8 cellular contexts compared by ENCODE assay signal in the genomic region with DNA sequence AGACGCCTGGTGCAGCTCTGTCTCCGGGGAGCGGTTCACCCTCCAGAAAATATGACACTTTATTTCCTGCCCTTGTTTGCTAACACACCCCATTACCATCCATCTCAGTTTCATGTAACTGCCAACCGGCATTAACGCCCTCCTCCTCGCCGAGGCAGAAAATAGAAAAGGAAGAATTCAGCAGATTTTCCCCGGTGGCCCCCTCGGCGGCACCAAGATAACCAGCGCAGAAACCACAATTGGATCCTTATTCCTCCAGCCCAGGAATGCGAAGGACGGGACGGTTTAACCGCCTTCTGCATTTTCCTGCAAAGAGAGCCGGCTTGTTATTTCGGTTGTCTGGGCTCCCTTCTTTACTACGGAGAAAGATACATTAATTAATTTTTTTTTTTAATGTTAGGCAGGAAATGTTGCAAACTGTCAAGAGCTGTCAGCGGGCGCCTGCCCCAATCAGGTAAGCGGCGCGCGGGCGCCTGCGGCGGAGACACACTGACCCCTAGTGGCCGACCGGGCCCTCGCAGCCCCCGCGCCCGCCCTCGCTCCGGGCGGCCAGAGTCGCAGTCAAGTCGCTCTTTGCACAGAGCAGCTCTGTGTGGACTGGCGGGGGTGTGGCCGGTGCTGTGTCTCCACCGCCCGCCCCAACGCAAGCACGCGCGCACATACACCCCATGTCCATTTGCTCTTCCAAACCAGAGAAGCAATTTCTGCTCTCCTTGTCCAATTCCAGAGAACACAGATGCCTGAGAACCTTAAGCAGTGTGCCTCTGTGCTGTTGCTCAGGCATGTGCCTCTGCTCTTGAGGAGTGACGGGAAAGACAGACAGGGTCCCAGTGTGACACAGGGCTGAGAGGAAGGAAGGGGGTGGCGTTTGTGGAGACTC. TPM values are rescaled to one million over a fixed set of nuclear protein-coding genes. Genes with fewer than 3 reads are reported as not detected.
DNase-seq lines count a peak whose midpoint lies in the region; ATAC-seq and TF ChIP-seq lines count a peak whose summit lies in the region.

No MANE protein-coding gene starts in this region.

- peak; percentile 95 for ATAC-seq in GM19463 (IDR thresholded peaks at IDR 0.05; ENCODE audit: unreplicated experiment)
- peak; percentile 95 for ATAC-seq in HG03571 (IDR thresholded peaks at IDR 0.05; ENCODE audit: unreplicated experiment)

- DNase-seq in CMK (ENCODE audit: low read depth) (peak; percentile 30), NCI-H82 (lab: John Stamatoyannopoulos, UW) (peak; percentile 78), mesothelial cell of epicardium (ENCODE audit: low spot score in 2 of 2, unreplicated experiment in 2 of 2) (peak; percentile 73 to 90)
- DNase-seq in activated CD8-positive, alpha-beta memory T cell treated with anti-CD3 and anti-CD28 coated beads for 24 hours, result peak; percentile 95
- peak; percentile 57 to 71 (median 70) for DNase-seq in effector memory CD4-positive, alpha-beta T cell
- DNase-seq in stimulated activated CD8-positive, alpha-beta memory T cell treated with anti-CD3 and anti-CD28 coated beads, Interleukin-15, amount 100 ng/mL, for 48 hours (ENCODE audit: low read depth in 2 of 2), result peak; percentile 77 to 79

- peak; percentile 97 for TF ChIP-seq CTCF in mesothelial cell of epicardium (IDR thresholded peaks at IDR 0.05; ENCODE audit: unreplicated experiment)

- H3K9me3 Mint-ChIP-seq in mesothelial cell of epicardium, result no peaks in the 10 kb centered on the region

- peaks cover 12% of the 10 kb centered on the region for H3K4me1 Mint-ChIP-seq in mesothelial cell of epicardium

- H3K27ac Mint-ChIP-seq in mesothelial cell of epicardium, result peak overlapping the region; percentile 84

- peaks cover 65% of the 10 kb centered on the region for H3K27me3 Mint-ChIP-seq in mesothelial cell of epicardium (ENCODE audit: low read depth)

- H3K36me3 ChIP-seq in effector memory CD4-positive, alpha-beta T cell (ENCODE audit: control insufficient read depth, insufficient read depth, low read length), result no peaks in the 10 kb centered on the region

- no peaks in the 10 kb centered on the region for H3K36me3 Mint-ChIP-seq in mesothelial cell of epicardium

- H3K4me3 Mint-ChIP-seq in mesothelial cell of epicardium, result peak overlapping the region; percentile 76

- peak overlapping the region; percentile 55 for H3K4me3 ChIP-seq in effector memory CD4-positive, alpha-beta T cell (ENCODE audit: insufficient read depth, low read depth, low read length, poor library complexity, severe bottlenecking)

- no peaks in the 10 kb centered on the region for H3K9me3 ChIP-seq in effector memory CD4-positive, alpha-beta T cell (ENCODE audit: control insufficient read depth, low read length)

- peaks cover 7% of the 10 kb centered on the region for H3K4me1 ChIP-seq in effector memory CD4-positive, alpha-beta T cell (ENCODE audit: control insufficient read depth, insufficient read depth, low read length, poor library complexity, severe bottlenecking)

- peak overlapping the region; percentile 43 for H3K27ac ChIP-seq in effector memory CD4-positive, alpha-beta T cell (ENCODE audit: insufficient read depth, low read length, poor library complexity, severe bottlenecking)

- H3K27me3 ChIP-seq in effector memory CD4-positive, alpha-beta T cell (replicated peaks; ENCODE audit: control insufficient read depth, insufficient read depth, low read length, poor library complexity, severe bottlenecking), result no peaks in the 10 kb centered on the region

RNA-seq across cellular contexts. Expression of a gene that starts 53.6 kb away (rescaled TPM):
- 3.5 to 3.9 TPM (median 3.8 TPM) in 3 replicates for total RNA-seq in mesothelial cell of epicardium

RNA-seq across cellular contexts. Expression of a gene that starts 53.8 kb away (rescaled TPM):
- 8.2 to 9.4 TPM (median 8.6 TPM) in 3 replicates for total RNA-seq in mesothelial cell of epicardium

Comparison
In these comparisons a context has a peak if more than half of its experiments do, and no peak if none do; other contexts are left out.
1. Peak in every context shown above with its lines: DNase-seq, ATAC-seq, H3K4me3 ChIP-seq and H3K27ac ChIP-seq.
2. DNase-seq: peak in every context shown above with its lines; median percentile 95 in activated CD8-positive, alpha-beta memory T cell treated with anti-CD3 and anti-CD28 coated beads for 24 hours; 82 in mesothelial cell of epicardium; 78 in NCI-H82; 78 in stimulated activated CD8-positive, alpha-beta memory T cell treated with anti-CD3 and anti-CD28 coated beads, Interleukin-15, amount 100 ng/mL, for 48 hours; 70 in effector memory CD4-positive, alpha-beta T cell; 30 in CMK.